ENCODE assay signal across 29 cellular contexts in genomic region chr1:34871443-34872132, GRCh38. TPM values are rescaled to one million over a fixed set of nuclear protein-coding genes. Genes with fewer than 3 reads are reported as not detected.
DNase-seq lines count a peak whose midpoint lies in the region; ATAC-seq, FAIRE-seq and TF ChIP-seq lines count a peak whose summit lies in the region.
"Had no signal": no experiment of that assay in that cellular context is flagged by ENCODE, and none has a peak within 500 bp of the region (broad histone marks: within the 10 kb centered on the region; RNA-seq: fewer than 3 reads in every experiment).

No MANE protein-coding gene starts in this region.

- no peak overlapping the region for H3K4me3 ChIP-seq in K562
- H3K4me3 ChIP-seq: adrenal gland, BLaER1, prostate gland, stomach had no signal

- no peaks in the 10 kb centered on the region for H3K36me3 Mint-ChIP-seq in naive thymus-derived CD8-positive, alpha-beta T cell
- no peaks in the 10 kb centered on the region for H3K36me3 Mint-ChIP-seq in stimulated activated effector memory CD8-positive, alpha-beta T cell treated with anti-CD3 and anti-CD28 coated beads, Interleukin-12 subunit alpha, Interleukin-12 subunit beta, amount 100 ng/mL, for 72 hours

- no peak for TF ChIP-seq POLR2A in K562 (conservative IDR thresholded peaks at IDR 0.05)

- no peak overlapping the region for H3K9ac ChIP-seq in K562 (ENCODE audit: insufficient read depth in 1 of 2, low read depth in 2 of 2, low read length in 2 of 2)
- H3K9ac ChIP-seq: BLaER1 had no signal

- H3K4me1 Mint-ChIP-seq in naive thymus-derived CD8-positive, alpha-beta T cell: peaks cover 16 to 37% (median 23%) of the 10 kb centered on the region in 4 donors
- peaks cover 17% of the 10 kb centered on the region for H3K4me1 Mint-ChIP-seq in stimulated activated effector memory CD8-positive, alpha-beta T cell treated with anti-CD3 and anti-CD28 coated beads, Interleukin-12 subunit alpha, Interleukin-12 subunit beta, amount 100 ng/mL, for 72 hours

- H3K79me2 ChIP-seq in K562 (ENCODE audit: control insufficient read depth, insufficient read depth, low read length): no peaks in the 10 kb centered on the region

- H3K9me3 ChIP-seq in K562 (replicated peaks; ENCODE audit: control insufficient read depth, insufficient read depth, low read depth, low read length): no peaks in the 10 kb centered on the region
- H3K9me3 ChIP-seq: adrenal gland, BLaER1, prostate gland, stomach had no signal

- 1% methylated on average over 17 of the region's 17 CpGs for WGBS in K562 (ENCODE audit: insufficient coverage, low coverage, missing lambda C conversion rate)

- in situ Hi-C loops in G401 (cut with HindIII; ENCODE audit: low sequenced_read_pairs): no loop called here
- in situ Hi-C loops in K562 (cut with MboI): no loop called here

- peak overlapping the region; percentile 26 to 91 (median 72) for H3K4me3 Mint-ChIP-seq in naive thymus-derived CD8-positive, alpha-beta T cell
- no peak overlapping the region for H3K4me3 Mint-ChIP-seq in stimulated activated effector memory CD8-positive, alpha-beta T cell treated with anti-CD3 and anti-CD28 coated beads, Interleukin-12 subunit alpha, Interleukin-12 subunit beta, amount 100 ng/mL, for 72 hours
- H3K4me3 Mint-ChIP-seq: activated B cell treated with CpG ODN at 0.5 μM for 24 hours, neural crest cell had no signal

- TF ChIP-seq CTCF in 22Rv1 (IDR thresholded peaks at IDR 0.05): peak; percentile 9; the same call in 1 of the 2 replicates
- no peak for TF ChIP-seq CTCF in K562 (IDR thresholded peaks at IDR 0.05 in 2 of 3, conservative IDR thresholded peaks at IDR 0.05 in 1 of 3; ENCODE audit: insufficient read depth in 2 of 3, low read depth in 1 of 3, low read length in 3 of 3)

- no peak for TF ChIP-seq RAD21 in K562 (CRISPR knock-in tag; conservative IDR thresholded peaks at IDR 0.05 in 1 of 2, IDR thresholded peaks at IDR 0.05 in 1 of 2)

- POLR2A ChIA-PET in K562 (lab: Yijun Ruan, JAX): no interaction called here
- POLR2A ChIA-PET in naive thymus-derived CD8-positive, alpha-beta T cell (lab: Charles Lee): interaction anchor here (0.6 to 3.0 kb wide), 2 partner anchors 11 to 431 kb away, joined by 4 to 14 read pairs; partner anchors contain the start of gene SMIM12

- no peaks in the 10 kb centered on the region for H3K9me3 Mint-ChIP-seq in naive thymus-derived CD8-positive, alpha-beta T cell
- H3K9me3 Mint-ChIP-seq in stimulated activated effector memory CD8-positive, alpha-beta T cell treated with anti-CD3 and anti-CD28 coated beads, Interleukin-12 subunit alpha, Interleukin-12 subunit beta, amount 100 ng/mL, for 72 hours: no peaks in the 10 kb centered on the region
- H3K9me3 Mint-ChIP-seq: activated B cell treated with CpG ODN at 0.5 μM for 24 hours, neural crest cell had no signal

- CTCF ChIA-PET in K562 (lab: Yijun Ruan, JAX; ENCODE audit: low intra/inter-chr PET ratio): no interaction called here

- peaks cover 6 to 38% (median 19%) of the 10 kb centered on the region in 5 donors for H3K27me3 Mint-ChIP-seq in naive thymus-derived CD8-positive, alpha-beta T cell

- peak overlapping the region; percentile 43 to 92 (median 82) for H3K27ac Mint-ChIP-seq in naive thymus-derived CD8-positive, alpha-beta T cell
- H3K27ac Mint-ChIP-seq in stimulated activated effector memory CD8-positive, alpha-beta T cell treated with anti-CD3 and anti-CD28 coated beads, Interleukin-12 subunit alpha, Interleukin-12 subunit beta, amount 100 ng/mL, for 72 hours: no peak overlapping the region
- H3K27ac Mint-ChIP-seq: activated B cell treated with CpG ODN at 0.5 μM for 24 hours had no signal

- H4K20me1 ChIP-seq in K562 (replicated peaks; ENCODE audit: control insufficient read depth, insufficient read depth, low read length): peaks cover 3% of the 10 kb centered on the region; the same call in 1 of the 2 replicates
- H4K20me1 ChIP-seq: BLaER1 had no signal

- H3K27me3 ChIP-seq in K562 (ENCODE audit: control insufficient read depth in 2 of 2, insufficient read depth in 2 of 2, low read length in 2 of 2): peaks cover 71 to 83% of the 10 kb centered on the region in 2 experiments
- H3K27me3 ChIP-seq: BLaER1 had no signal

- no peak overlapping the region for H2AFZ ChIP-seq in K562 (ENCODE audit: low read depth, low read length)

- FAIRE-seq in K562 (lab: Jason Lieb, UNC): peak; percentile 48
- FAIRE-seq: bronchial epithelial cell, D721Med, endometrium, GM19239 had no signal

- no TSS peak for BruUV-seq in K562 (replicated peaks; lab: Mats Ljungman, UMichigan)

- DNase-seq in G401 (ENCODE audit: low spot score) (peak; percentile 59), K562 (ENCODE audit: extremely low read depth in 1 of 4, low spot score in 3 of 4) (peak in 1 of 4 experiments; percentile 30), HPDE6-E6E7 (ENCODE audit: extremely low spot score) (no peak), NCI-H748 (lab: John Stamatoyannopoulos, UW; ENCODE audit: unreplicated experiment) (no peak)
- DNase-seq in naive thymus-derived CD8-positive, alpha-beta T cell: peak in 2 of 10 donors; percentile 45 to 59
- no peak for DNase-seq in stimulated activated effector memory CD8-positive, alpha-beta T cell treated with anti-CD3 and anti-CD28 coated beads, Interleukin-12 subunit alpha, Interleukin-12 subunit beta, amount 100 ng/mL, for 72 hours (ENCODE audit: low spot score in 2 of 2)
- DNase-seq: activated B cell treated with CpG ODN at 0.5 μM for 24 hours; activated CD4-positive, alpha-beta T cell treated with anti-CD3 and anti-CD28 coated beads, Interleukin-2, amount 50 U/mL, for 48 hours; activated gamma-delta T cell treated with Interleukin-2 at 50 U/mL for 16 hours; activated T-cell treated with anti-CD3 and anti-CD28 coated beads for 4 hours; adrenal gland; IMR-90; islet precursor cell; NCI-H1417 treated with DMSO at 0.1 percent for 48 hours; NCI-H2081 treated with DMSO at 0.1 percent for 48 hours; NCI-H510A treated with DMSO at 0.1 percent for 48 hours; PC-3; SHP77 treated with DMSO at 0.1 percent for 48 hours; stimulated activated CD4-positive, alpha-beta T cell treated with anti-CD3 and anti-CD28 coated beads, Interleukin-15, amount 100 ng/mL, for 24 hours; stomach had no signal

- no peaks in the 10 kb centered on the region for H3K9me1 ChIP-seq in K562 (ENCODE audit: control insufficient read depth, insufficient read depth, low read length)

- TF ChIP-seq EP300 in K562 (IDR thresholded peaks at IDR 0.05; ENCODE audit: low read length): no peak

- intact Hi-C loops in K562 (cut with micrococcal nuclease): no loop called here

- peak; percentile 30; the same call in 1 of the 3 replicates for ATAC-seq in K562
- ATAC-seq in naive thymus-derived CD8-positive, alpha-beta T cell: peak; percentile 57 to 79
- ATAC-seq in stimulated activated effector memory CD8-positive, alpha-beta T cell treated with anti-CD3 and anti-CD28 coated beads, Interleukin-12 subunit alpha, Interleukin-12 subunit beta, amount 100 ng/mL, for 72 hours: no peak
- ATAC-seq: PC-3 had no signal

- H3K36me3 ChIP-seq in K562 (ENCODE audit: control insufficient read depth, insufficient read depth, low read length): no peaks in the 10 kb centered on the region
- H3K36me3 ChIP-seq: adrenal gland, BLaER1, prostate gland, stomach had no signal

- peaks cover 0 to 10% of the 10 kb centered on the region in 2 experiments; a peak in 2 of 5 replicates for H3K4me1 ChIP-seq in K562 (replicated peaks in 1 of 2; ENCODE audit: control insufficient read depth in 2 of 2, insufficient read depth in 2 of 2, low read length in 2 of 2)
- H3K4me1 ChIP-seq: prostate gland had no signal

- H3K4me2 ChIP-seq in K562 (ENCODE audit: insufficient read depth, low read length): no peak overlapping the region
- H3K4me2 ChIP-seq: BLaER1 had no signal

- H3K27ac ChIP-seq in 22Rv1 (no peak overlapping the region), K562 (ENCODE audit: extremely low read depth, low read depth, low read length) (no peak overlapping the region)
- H3K27ac ChIP-seq: adrenal gland, BLaER1, prostate gland, stomach had no signal

RNA-seq across cellular contexts. Expression of gene SMIM12, which starts 12.0 kb away (rescaled TPM):
- total RNA-seq in G401 (2014; rRNA removed; shearing (Covaris generic)): 64.5 and 72.1 TPM in 2 replicates
- 35.4 and 58.0 TPM in 2 replicates for total RNA-seq in K562 (2011; cell fraction: chromatin; rRNA removed; ENCODE audit: low replicate concordance)
- 39.9 and 42.4 TPM in 2 replicates for total RNA-seq in K562 (2011; cell fraction: nucleolus; rRNA removed)
- total RNA-seq in K562 (2011; cell fraction: nucleoplasm; rRNA removed): 52.8 and 64.5 TPM in 2 replicates
- total RNA-seq in K562 (2014; rRNA removed) (63.5 and 83.3 TPM in 2 replicates), K562 (2014; rRNA removed; fragmentation: Illumina TruSeq; extraction: Trizol) (57.7 and 63.9 TPM in 2 replicates), K562 (2015; rRNA removed; fragmentation: Illumina TruSeq; extraction: Trizol) (66.7 and 68.0 TPM in 2 replicates), K562 (2021) (71.4 and 72.3 TPM in 2 replicates)
- polyA plus RNA-seq in K562 (2011; rRNA removed) (46.8 and 56.1 TPM in 2 replicates), K562 (2014; fragmentation: Illumina TruSeq; extraction: Trizol) (91.7 and 112 TPM in 2 replicates), K562 (2014; fragmentation: Nextera tagmentation; extraction: Ambion mirVana) (10 to 100 TPM; 51.7 to 54.1 TPM), K562 (2014; rRNA removed) (63.9 and 84.5 TPM in 2 replicates)
- polyA plus RNA-seq in K562 (2011; cell fraction: cytosol; rRNA removed): 66.5 and 83.9 TPM in 2 replicates
- polyA plus RNA-seq in K562 (2011; cell fraction: nucleus; rRNA removed): 38.6 and 39.9 TPM in 2 replicates
- 46.4 and 78.0 TPM in 2 replicates for polyA plus RNA-seq in K562 (2012)
- 39.8 and 43.3 TPM in 2 replicates for polyA minus RNA-seq in K562 (2011; rRNA and poly(A)+ RNA removed)
- 20.3 and 25.4 TPM in 2 replicates for polyA minus RNA-seq in K562 (2011; cell fraction: cytosol; rRNA and poly(A)+ RNA removed)
- polyA minus RNA-seq in K562 (2011; cell fraction: nucleus; rRNA and poly(A)+ RNA removed): 12.9 and 25.4 TPM in 2 replicates
- total RNA-seq in naive thymus-derived CD8-positive, alpha-beta T cell: 10 to 100 TPM; 40.9 to 42.2 TPM
- polyA plus RNA-seq in naive thymus-derived CD8-positive, alpha-beta T cell: 10 to 100 TPM; 59.1 to 77.3 (median 71.7) TPM

RNA-seq across cellular contexts. Expression of gene DLGAP3, which starts 57.9 kb away (rescaled TPM):
- total RNA-seq in G401 (2014; rRNA removed; shearing (Covaris generic)): 3.1 and 4.5 TPM in 2 replicates
- 0.30 TPM in 1 of 2 replicates, not detected in the other for total RNA-seq in K562 (2011; cell fraction: chromatin; rRNA removed; ENCODE audit: low replicate concordance)
- total RNA-seq in K562 (2011; cell fraction: nucleolus; rRNA removed): 0.17 TPM in 1 of 2 replicates, not detected in the other
- total RNA-seq in K562 (2011; cell fraction: nucleoplasm; rRNA removed): not detected in 2 replicates
- not detected in 2 replicates for total RNA-seq in K562 (2014; rRNA removed)
- total RNA-seq in K562 (2014; rRNA removed; fragmentation: Illumina TruSeq; extraction: Trizol): not detected in 2 replicates
- not detected in 2 replicates for total RNA-seq in K562 (2015; rRNA removed; fragmentation: Illumina TruSeq; extraction: Trizol)
- 0.07 and 0.18 TPM in 2 replicates for total RNA-seq in K562 (2021)
- polyA plus RNA-seq in K562 (2011; rRNA removed): 0.01 and 0.03 TPM in 2 replicates
- 0.01 and 0.15 TPM in 2 replicates for polyA plus RNA-seq in K562 (2011; cell fraction: cytosol; rRNA removed)
- polyA plus RNA-seq in K562 (2011; cell fraction: nucleus; rRNA removed): 0.03 and 0.26 TPM in 2 replicates
- 0.03 and 0.05 TPM in 2 replicates for polyA plus RNA-seq in K562 (2012)
- polyA plus RNA-seq in K562 (2014; fragmentation: Illumina TruSeq; extraction: Trizol): 0.04 TPM in 1 of 2 replicates, not detected in the other
- not detected for polyA plus RNA-seq in K562 (2014; fragmentation: Nextera tagmentation; extraction: Ambion mirVana)
- 0.01 and 0.16 TPM in 2 replicates for polyA plus RNA-seq in K562 (2014; rRNA removed)
- polyA minus RNA-seq in K562 (2011; rRNA and poly(A)+ RNA removed): not detected in 2 replicates
- polyA minus RNA-seq in K562 (2011; cell fraction: cytosol; rRNA and poly(A)+ RNA removed): not detected in 2 replicates
- polyA minus RNA-seq in K562 (2011; cell fraction: nucleus; rRNA and poly(A)+ RNA removed): 0.13 TPM in 1 of 2 replicates, not detected in the other
- under 1 TPM; 0.77 to 0.81 TPM for total RNA-seq in naive thymus-derived CD8-positive, alpha-beta T cell
- polyA plus RNA-seq in naive thymus-derived CD8-positive, alpha-beta T cell: under 1 TPM; 0.06 to 0.27 (median 0.16) TPM
- total RNA-seq: bronchial epithelial cell, IMR-90, PC-3, urinary bladder had no signal
